In genomic region chr1:214864896-214865688, GRCh38 we compare ENCODE assay signal across 16 cellular contexts.
A peak's percentile ranks its signal among the peaks of the same experiment; 100 is the strongest.
DNase-seq lines count a peak whose midpoint lies in the region; ATAC-seq and TF ChIP-seq lines count a peak whose summit lies in the region.
"Had no signal": no experiment of that assay in that cellular context is flagged by ENCODE, and none has a peak within 500 bp of the region (broad histone marks: within the 10 kb centered on the region; RNA-seq: fewer than 3 reads in every experiment).

No MANE protein-coding gene starts in this region.

- no peaks in the 10 kb centered on the region for H3K36me3 Mint-ChIP-seq in activated T-cell treated with anti-CD3 and anti-CD28 coated beads, Interleukin-2, amount 50 U/mL, for 24 hours (ENCODE audit: low read depth)
- H3K36me3 Mint-ChIP-seq in CD14-positive monocyte = no peaks in the 10 kb centered on the region
- H3K36me3 Mint-ChIP-seq: activated naive CD8-positive, alpha-beta T cell treated with anti-CD3 and anti-CD28 coated beads, Interleukin-2, amount 10 ng/mL, durations not matched to agents 7 days and 5 days had no signal

- H3K4me3 Mint-ChIP-seq in activated T-cell treated with anti-CD3 and anti-CD28 coated beads, Interleukin-2, amount 50 U/mL, for 24 hours = no peak overlapping the region
- no peak overlapping the region for H3K4me3 Mint-ChIP-seq in CD14-positive monocyte
- H3K4me3 Mint-ChIP-seq: activated naive CD8-positive, alpha-beta T cell treated with anti-CD3 and anti-CD28 coated beads, Interleukin-2, amount 10 ng/mL, durations not matched to agents 7 days and 5 days had no signal

- TF ChIP-seq EP300 in Ishikawa (IDR thresholded peaks at IDR 0.05; ENCODE audit: borderline replicate concordance) = no peak

- TF ChIP-seq RAD21 in Ishikawa (IDR thresholded peaks at IDR 0.05; ENCODE audit: low read depth) = no peak

- no peak overlapping the region for H3K27ac Mint-ChIP-seq in activated T-cell treated with anti-CD3 and anti-CD28 coated beads, Interleukin-2, amount 50 U/mL, for 24 hours
- no peak overlapping the region for H3K27ac Mint-ChIP-seq in CD14-positive monocyte
- H3K27ac Mint-ChIP-seq: activated naive CD8-positive, alpha-beta T cell treated with anti-CD3 and anti-CD28 coated beads, Interleukin-2, amount 10 ng/mL, durations not matched to agents 7 days and 5 days had no signal

- H3K4me3 ChIP-seq in AG10803 (ENCODE audit: low read length) (no peak overlapping the region), choroid plexus epithelial cell (ENCODE audit: low read depth, low read length) (no peak overlapping the region)
- H3K4me3 ChIP-seq: BLaER1 had no signal

- no peaks in the 10 kb centered on the region for H3K9me3 Mint-ChIP-seq in activated T-cell treated with anti-CD3 and anti-CD28 coated beads, Interleukin-2, amount 50 U/mL, for 24 hours
- H3K9me3 Mint-ChIP-seq in CD14-positive monocyte = peaks cover 0 to 4% (median 2%) of the 10 kb centered on the region in 7 donors
- H3K9me3 Mint-ChIP-seq: activated naive CD8-positive, alpha-beta T cell treated with anti-CD3 and anti-CD28 coated beads, Interleukin-2, amount 10 ng/mL, durations not matched to agents 7 days and 5 days had no signal

- intact Hi-C loops in CD14-positive monocyte (cut with micrococcal nuclease) = no loop called here

- H3K4me1 Mint-ChIP-seq in activated T-cell treated with anti-CD3 and anti-CD28 coated beads, Interleukin-2, amount 50 U/mL, for 24 hours (ENCODE audit: low read depth) = no peaks in the 10 kb centered on the region
- no peaks in the 10 kb centered on the region for H3K4me1 Mint-ChIP-seq in CD14-positive monocyte
- H3K4me1 Mint-ChIP-seq: activated naive CD8-positive, alpha-beta T cell treated with anti-CD3 and anti-CD28 coated beads, Interleukin-2, amount 10 ng/mL, durations not matched to agents 7 days and 5 days had no signal

- DNase-seq in AG10803 (ENCODE audit: low read depth) (peak; percentile 90), choroid plexus epithelial cell (ENCODE audit: low read depth) (peak; percentile 90), kidney glomerular epithelial cell (lab: John Stamatoyannopoulos, UW) (peak; percentile 10), CD14-positive monocyte (ENCODE audit: low spot score) (no peak)
- no peak for DNase-seq in activated T-cell treated with anti-CD3 and anti-CD28 coated beads, Interleukin-2, amount 50 U/mL, for 24 hours
- DNase-seq: activated naive CD8-positive, alpha-beta T cell treated with anti-CD3 and anti-CD28 coated beads, Interleukin-2, amount 10 ng/mL, durations not matched to agents 7 days and 5 days; activated T-cell treated with anti-CD3 and anti-CD28 coated beads for 4 hours; dermis blood vessel endothelial cell; kidney; NCI-H187; NCI-H526; T-helper 1 cell had no signal

- H3K27me3 Mint-ChIP-seq in activated T-cell treated with anti-CD3 and anti-CD28 coated beads, Interleukin-2, amount 50 U/mL, for 24 hours = no peaks in the 10 kb centered on the region
- no peaks in the 10 kb centered on the region for H3K27me3 Mint-ChIP-seq in CD14-positive monocyte (ENCODE audit: low read depth in 3 of 3)
- H3K27me3 Mint-ChIP-seq: activated naive CD8-positive, alpha-beta T cell treated with anti-CD3 and anti-CD28 coated beads, Interleukin-2, amount 10 ng/mL, durations not matched to agents 7 days and 5 days had no signal

- TF ChIP-seq CTCF in AG10803 (conservative IDR thresholded peaks at IDR 0.05; ENCODE audit: low read length) (no peak), choroid plexus epithelial cell (conservative IDR thresholded peaks at IDR 0.05; ENCODE audit: low read depth, low read length) (no peak), CD14-positive monocyte (IDR thresholded peaks at IDR 0.05) (no peak)

- ATAC-seq in GM21786 (IDR thresholded peaks at IDR 0.05; ENCODE audit: unreplicated experiment) = no peak
- no peak for ATAC-seq in GM18861 (IDR thresholded peaks at IDR 0.05; ENCODE audit: unreplicated experiment)

TF ChIP-seq in Ishikawa, 13 proteins besides CTCF, POLR2A, EP300 and RAD21:
- no peak for TF ChIP-seq YY1 (IDR thresholded peaks at IDR 0.05; ENCODE audit: low read depth)
- TF ChIP-seq, protein P1, sequence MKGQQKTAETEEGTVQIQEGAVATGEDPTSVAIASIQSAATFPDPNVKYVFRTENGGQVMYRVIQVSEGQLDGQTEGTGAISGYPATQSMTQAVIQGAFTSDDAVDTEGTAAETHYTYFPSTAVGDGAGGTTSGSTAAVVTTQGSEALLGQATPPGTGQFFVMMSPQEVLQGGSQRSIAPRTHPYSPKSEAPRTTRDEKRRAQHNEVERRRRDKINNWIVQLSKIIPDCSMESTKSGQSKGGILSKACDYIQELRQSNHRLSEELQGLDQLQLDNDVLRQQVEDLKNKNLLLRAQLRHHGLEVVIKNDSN (IDR thresholded peaks at IDR 0.05) = no peak
- TF ChIP-seq CREB1 (IDR thresholded peaks at IDR 0.05; ENCODE audit: low read depth) = no peak
- TF ChIP-seq TAF1 (IDR thresholded peaks at IDR 0.05; ENCODE audit: low read depth) = no peak
- TF ChIP-seq, protein P2, sequence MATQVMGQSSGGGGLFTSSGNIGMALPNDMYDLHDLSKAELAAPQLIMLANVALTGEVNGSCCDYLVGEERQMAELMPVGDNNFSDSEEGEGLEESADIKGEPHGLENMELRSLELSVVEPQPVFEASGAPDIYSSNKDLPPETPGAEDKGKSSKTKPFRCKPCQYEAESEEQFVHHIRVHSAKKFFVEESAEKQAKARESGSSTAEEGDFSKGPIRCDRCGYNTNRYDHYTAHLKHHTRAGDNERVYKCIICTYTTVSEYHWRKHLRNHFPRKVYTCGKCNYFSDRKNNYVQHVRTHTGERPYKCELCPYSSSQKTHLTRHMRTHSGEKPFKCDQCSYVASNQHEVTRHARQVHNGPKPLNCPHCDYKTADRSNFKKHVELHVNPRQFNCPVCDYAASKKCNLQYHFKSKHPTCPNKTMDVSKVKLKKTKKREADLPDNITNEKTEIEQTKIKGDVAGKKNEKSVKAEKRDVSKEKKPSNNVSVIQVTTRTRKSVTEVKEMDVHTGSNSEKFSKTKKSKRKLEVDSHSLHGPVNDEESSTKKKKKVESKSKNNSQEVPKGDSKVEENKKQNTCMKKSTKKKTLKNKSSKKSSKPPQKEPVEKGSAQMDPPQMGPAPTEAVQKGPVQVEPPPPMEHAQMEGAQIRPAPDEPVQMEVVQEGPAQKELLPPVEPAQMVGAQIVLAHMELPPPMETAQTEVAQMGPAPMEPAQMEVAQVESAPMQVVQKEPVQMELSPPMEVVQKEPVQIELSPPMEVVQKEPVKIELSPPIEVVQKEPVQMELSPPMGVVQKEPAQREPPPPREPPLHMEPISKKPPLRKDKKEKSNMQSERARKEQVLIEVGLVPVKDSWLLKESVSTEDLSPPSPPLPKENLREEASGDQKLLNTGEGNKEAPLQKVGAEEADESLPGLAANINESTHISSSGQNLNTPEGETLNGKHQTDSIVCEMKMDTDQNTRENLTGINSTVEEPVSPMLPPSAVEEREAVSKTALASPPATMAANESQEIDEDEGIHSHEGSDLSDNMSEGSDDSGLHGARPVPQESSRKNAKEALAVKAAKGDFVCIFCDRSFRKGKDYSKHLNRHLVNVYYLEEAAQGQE (IDR thresholded peaks at IDR 0.05; ENCODE audit: low read depth) = no peak
- TF ChIP-seq, protein P3, sequence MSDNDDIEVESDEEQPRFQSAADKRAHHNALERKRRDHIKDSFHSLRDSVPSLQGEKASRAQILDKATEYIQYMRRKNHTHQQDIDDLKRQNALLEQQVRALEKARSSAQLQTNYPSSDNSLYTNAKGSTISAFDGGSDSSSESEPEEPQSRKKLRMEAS (IDR thresholded peaks at IDR 0.05) = no peak
- TF ChIP-seq TCF12 (IDR thresholded peaks at IDR 0.05; ENCODE audit: low read depth) = no peak
- TF ChIP-seq NFIC (IDR thresholded peaks at IDR 0.05) = no peak
- peak; percentile 78 for TF ChIP-seq CEBPB (IDR thresholded peaks at IDR 0.05)
- no peak for TF ChIP-seq ZBTB7A (IDR thresholded peaks at IDR 0.05; ENCODE audit: low read depth)
- TF ChIP-seq EGR1 (IDR thresholded peaks at IDR 0.05) = no peak
- no peak for TF ChIP-seq FOXM1 (IDR thresholded peaks at IDR 0.05; ENCODE audit: borderline replicate concordance, low read depth)
- TF ChIP-seq TEAD4 (IDR thresholded peaks at IDR 0.05) = peak; percentile 27; the same call in 1 of the 2 replicates

Comparison
In these comparisons a context has a peak if more than half of its experiments do, and no peak if none do; other contexts are left out.
1. DNase-seq: peak in AG10803 (single experiment), choroid plexus epithelial cell (single experiment) and kidney glomerular epithelial cell (single experiment); none in activated T-cell treated with anti-CD3 and anti-CD28 coated beads, Interleukin-2, amount 50 U/mL, for 24 hours (single experiment) and CD14-positive monocyte (single experiment).